In the genomic region with DNA sequence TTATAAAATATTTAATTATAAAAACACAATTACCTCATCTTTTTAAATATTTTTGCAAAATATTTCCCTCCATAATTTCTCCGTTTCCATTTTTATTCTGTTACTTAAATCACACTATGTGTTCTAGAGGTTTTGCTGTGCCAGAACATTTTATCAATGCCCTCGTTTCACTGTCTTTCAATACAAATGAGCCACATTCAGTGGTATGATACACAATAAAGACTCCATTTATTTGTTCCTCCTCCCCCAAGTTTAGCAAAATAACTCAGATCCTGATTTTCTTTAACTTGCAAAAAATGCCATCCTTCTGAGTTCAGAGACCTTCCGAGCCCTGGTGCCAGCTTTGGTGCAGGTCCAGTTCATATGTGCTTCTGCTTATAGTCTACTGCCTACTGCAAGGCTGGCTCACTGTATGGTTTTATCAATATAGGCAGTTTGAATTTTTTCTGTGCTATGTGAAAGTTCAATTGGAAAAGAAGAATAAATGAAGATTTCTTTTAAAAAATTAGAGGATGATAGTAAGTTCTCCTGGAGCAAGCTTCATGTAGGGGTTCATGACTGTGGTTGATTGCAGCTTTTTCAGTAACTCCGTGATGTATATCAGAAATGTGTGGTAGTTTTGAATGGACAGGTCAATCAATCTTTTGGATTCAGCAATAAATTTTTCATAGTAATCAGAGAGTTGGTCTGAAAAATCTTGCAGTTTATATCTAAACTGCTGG, we compare ENCODE assay signal across 27 cellular contexts. TPM values are rescaled to one million over a fixed set of nuclear protein-coding genes. Genes with fewer than 3 reads are reported as not detected.
"Had no signal": no experiment of that assay in that cellular context is flagged by ENCODE, and none has a peak within 500 bp of the region (broad histone marks: within the 10 kb centered on the region; RNA-seq: fewer than 3 reads in every experiment).

No MANE protein-coding gene starts in this region.

- H3K4me1 Mint-ChIP-seq: neural crest cell; stimulated activated effector memory CD8-positive, alpha-beta T cell treated with anti-CD3 and anti-CD28 coated beads, Interleukin-12 subunit alpha, Interleukin-12 subunit beta, amount 100 ng/mL, for 72 hours had no signal

- H3K27ac ChIP-seq: esophagus squamous epithelium, heart right ventricle, left ventricle myocardium inferior, lower lobe of right lung, neutrophil, pancreas, prostate gland, right atrium auricular region, sigmoid colon, stomach, tibial artery, upper lobe of left lung had no signal

- H3K4me3 ChIP-seq: esophagus squamous epithelium, heart right ventricle, left ventricle myocardium inferior, lower lobe of right lung, pancreas, prostate gland, right atrium auricular region, sigmoid colon, stomach, tibial artery, upper lobe of left lung had no signal

- H3K27ac Mint-ChIP-seq: effector memory CD8-positive, alpha-beta T cell; natural killer cell treated with Interleukin-12 subunit alpha and Interleukin-12 subunit beta and Interleukin-15 and Interleukin-18, amount 100 ng/mL, for 72 hours; stimulated activated effector memory CD8-positive, alpha-beta T cell treated with anti-CD3 and anti-CD28 coated beads, Interleukin-12 subunit alpha, Interleukin-12 subunit beta, amount 100 ng/mL, for 72 hours had no signal

- H3K9me3 Mint-ChIP-seq: natural killer cell treated with Interleukin-12 subunit alpha and Interleukin-12 subunit beta and Interleukin-15 and Interleukin-18, amount 100 ng/mL, for 72 hours; neural crest cell; stimulated activated effector memory CD8-positive, alpha-beta T cell treated with anti-CD3 and anti-CD28 coated beads, Interleukin-12 subunit alpha, Interleukin-12 subunit beta, amount 100 ng/mL, for 72 hours had no signal

- DNase-seq: cortex of kidney; effector memory CD8-positive, alpha-beta T cell; erythroblast; esophagus squamous epithelium; foreskin melanocyte; glutamatergic neuron; heart right ventricle; hippocampal formation; left colon; left ventricle myocardium inferior; lower lobe of right lung; pancreas; sigmoid colon; stimulated activated CD4-positive, alpha-beta T cell treated with anti-CD3 and anti-CD28 coated beads, Interleukin-2, amount 100 ng/mL, for 24 hours; stimulated activated CD4-positive, alpha-beta T cell treated with anti-CD3 and anti-CD28 coated beads, Interleukin-4, amount 100 ng/mL, for 24 hours; stimulated activated naive CD4-positive, alpha-beta T cell treated with Interleukin-2 at 50 U/mL for 16 hours; stomach; tibial artery; upper lobe of left lung had no signal

- H3K9me3 ChIP-seq: esophagus squamous epithelium, heart right ventricle, left ventricle myocardium inferior, lower lobe of right lung, neutrophil, pancreas, prostate gland, right atrium auricular region, sigmoid colon, stomach, tibial artery, upper lobe of left lung had no signal

- H3K27me3 ChIP-seq: esophagus squamous epithelium, neutrophil, pancreas, right atrium auricular region, sigmoid colon, stomach, tibial artery, upper lobe of left lung had no signal

- H3K36me3 ChIP-seq: esophagus squamous epithelium, left ventricle myocardium inferior, lower lobe of right lung, neutrophil, pancreas, prostate gland, right atrium auricular region, sigmoid colon, stomach, upper lobe of left lung had no signal

- H3K36me3 Mint-ChIP-seq: natural killer cell treated with Interleukin-12 subunit alpha and Interleukin-12 subunit beta and Interleukin-15 and Interleukin-18, amount 100 ng/mL, for 72 hours; stimulated activated effector memory CD8-positive, alpha-beta T cell treated with anti-CD3 and anti-CD28 coated beads, Interleukin-12 subunit alpha, Interleukin-12 subunit beta, amount 100 ng/mL, for 72 hours had no signal

- H3K4me3 Mint-ChIP-seq: effector memory CD8-positive, alpha-beta T cell; natural killer cell treated with Interleukin-12 subunit alpha and Interleukin-12 subunit beta and Interleukin-15 and Interleukin-18, amount 100 ng/mL, for 72 hours; neural crest cell; stimulated activated effector memory CD8-positive, alpha-beta T cell treated with anti-CD3 and anti-CD28 coated beads, Interleukin-12 subunit alpha, Interleukin-12 subunit beta, amount 100 ng/mL, for 72 hours had no signal

- H3K4me1 ChIP-seq: esophagus squamous epithelium, heart right ventricle, left ventricle myocardium inferior, lower lobe of right lung, pancreas, prostate gland, right atrium auricular region, sigmoid colon, stomach, upper lobe of left lung had no signal

RNA-seq across cellular contexts. Expression of a gene that starts 42.5 kb away (rescaled TPM):
- total RNA-seq: kidney epithelial cell; myocyte; natural killer cell treated with Interleukin-12 subunit alpha and Interleukin-12 subunit beta and Interleukin-15 and Interleukin-18, amount 100 ng/mL, for 72 hours had no signal
